In genomic region chr6:3825331-3825831, GRCh38 we compare ENCODE assay signal across 8 cellular contexts. TPM values are rescaled to one million over a fixed set of nuclear protein-coding genes. Genes with fewer than 3 reads are reported as not detected.
DNase-seq lines count a peak whose midpoint lies in the region; ATAC-seq, FAIRE-seq and TF ChIP-seq lines count a peak whose summit lies in the region.

No MANE protein-coding gene starts in this region.

- H3K9me3 Mint-ChIP-seq in Calu3 (ENCODE audit: low read depth, unreplicated experiment), result no peaks in the 10 kb centered on the region
- H3K9me3 Mint-ChIP-seq in progenitor cell of endocrine pancreas (ENCODE audit: low read depth), result no peaks in the 10 kb centered on the region
- no peaks in the 10 kb centered on the region for H3K9me3 Mint-ChIP-seq in activated CD4-positive, alpha-beta T cell treated with anti-CD3 and anti-CD28 coated beads, Interleukin-2, amount 10 ng/mL, durations not matched to agents 24 days and 14 days

- no peaks in the 10 kb centered on the region for H3K9me3 ChIP-seq in adrenal gland (replicated peaks in 1 of 3)

- no peaks in the 10 kb centered on the region for H3K27me3 Mint-ChIP-seq in Calu3 (ENCODE audit: unreplicated experiment)
- H3K27me3 Mint-ChIP-seq in progenitor cell of endocrine pancreas, result peaks cover 3% of the 10 kb centered on the region
- H3K27me3 Mint-ChIP-seq in activated CD4-positive, alpha-beta T cell treated with anti-CD3 and anti-CD28 coated beads, Interleukin-2, amount 10 ng/mL, durations not matched to agents 24 days and 14 days, result peaks cover 3% of the 10 kb centered on the region

- H3K4me3 Mint-ChIP-seq in Calu3 (ENCODE audit: low read depth, unreplicated experiment) (peak overlapping the region; percentile 52), progenitor cell of endocrine pancreas (ENCODE audit: low read depth) (no peak overlapping the region)
- H3K4me3 Mint-ChIP-seq in activated CD4-positive, alpha-beta T cell treated with anti-CD3 and anti-CD28 coated beads, Interleukin-2, amount 10 ng/mL, durations not matched to agents 24 days and 14 days, result no peak overlapping the region

- DNase-seq in Calu3 (peak; percentile 74), adrenal gland (peak in 4 of 7 donors; percentile 23 to 63 (median 42)), cardiac septum (ENCODE audit: low spot score) (peak; percentile 84), progenitor cell of endocrine pancreas (ENCODE audit: low spot score, unreplicated experiment) (no peak), HTR-8/SVneo (ENCODE audit: insufficient read length, low spot score) (no peak), RKO (ENCODE audit: low spot score) (no peak)
- no peak for DNase-seq in activated CD4-positive, alpha-beta T cell treated with anti-CD3 and anti-CD28 coated beads, Interleukin-2, amount 10 ng/mL, durations not matched to agents 24 days and 14 days

- TF ChIP-seq CTCF in Calu3 (IDR thresholded peaks at IDR 0.05; ENCODE audit: unreplicated experiment) (no peak), adrenal gland (IDR thresholded peaks at IDR 0.05) (no peak), progenitor cell of endocrine pancreas (IDR thresholded peaks at IDR 0.05; ENCODE audit: unreplicated experiment) (peak; percentile 10)

- WGBS in adrenal gland, 4 donors, result 51 to 71% (median 65%) methylated on average over 13 to 15 of the region's 15 CpGs

- peak overlapping the region; percentile 88 for H3K27ac Mint-ChIP-seq in Calu3 (ENCODE audit: unreplicated experiment)
- H3K27ac Mint-ChIP-seq in progenitor cell of endocrine pancreas, result no peak overlapping the region
- no peak overlapping the region for H3K27ac Mint-ChIP-seq in activated CD4-positive, alpha-beta T cell treated with anti-CD3 and anti-CD28 coated beads, Interleukin-2, amount 10 ng/mL, durations not matched to agents 24 days and 14 days

- intact Hi-C loops in Calu3 (cut with micrococcal nuclease; ENCODE audit: unreplicated experiment) (loop anchor here (5.0 kb wide), 1 partner anchor 78 kb away; no protein-coding TSS in a partner anchor), adrenal gland (cut with DNase I) (no loop called here), cardiac septum (cut with DNase I) (loop anchor here (1.0 to 5.0 kb wide), 2 partner anchors 12 to 57 kb away; no protein-coding TSS in a partner anchor)
- intact Hi-C loops in activated CD4-positive, alpha-beta T cell treated with anti-CD3 and anti-CD28 coated beads, Interleukin-2, amount 10 ng/mL, durations not matched to agents 24 days and 14 days (cut with micrococcal nuclease), result no loop called here

- no TSS peak for BruUV-seq in Calu3 (replicated peaks; lab: Mats Ljungman, UMichigan)

- no peak overlapping the region for H3K4me3 ChIP-seq in adrenal gland

- H3K36me3 ChIP-seq in adrenal gland (replicated peaks in 1 of 2), result no peaks in the 10 kb centered on the region

- no peak for FAIRE-seq in HTR-8/SVneo (lab: Jason Lieb, UNC)

- CTCF ChIA-PET in Calu3 (lab: Charles Lee), result interaction anchor here (0.5 to 1.8 kb wide), 9 partner anchors 17 to 621 kb away, joined by 3 to 11 read pairs (median 4); partner anchors contain the start of genes ECI2, FAM50B and PXDC1

- TF ChIP-seq POLR2A in adrenal gland (IDR thresholded peaks at IDR 0.05), result no peak

- peak overlapping the region in 4 of 5 donors; percentile 88 to 97 (median 91) for H3K27ac ChIP-seq in adrenal gland

- H3K27me3 ChIP-seq in adrenal gland, result no peaks in the 10 kb centered on the region

- H3K4me1 ChIP-seq in adrenal gland (replicated peaks in 1 of 2), result peaks cover 8 to 19% of the 10 kb centered on the region in 2 donors

- H3K4me1 Mint-ChIP-seq in Calu3 (ENCODE audit: low read depth, unreplicated experiment), result peaks cover 30% of the 10 kb centered on the region
- peaks cover 18% of the 10 kb centered on the region for H3K4me1 Mint-ChIP-seq in progenitor cell of endocrine pancreas (ENCODE audit: low read depth)
- no peaks in the 10 kb centered on the region for H3K4me1 Mint-ChIP-seq in activated CD4-positive, alpha-beta T cell treated with anti-CD3 and anti-CD28 coated beads, Interleukin-2, amount 10 ng/mL, durations not matched to agents 24 days and 14 days

- no peak for ATAC-seq in HG03196 (IDR thresholded peaks at IDR 0.05; ENCODE audit: unreplicated experiment)

- peaks cover 10% of the 10 kb centered on the region for H3K36me3 Mint-ChIP-seq in Calu3 (ENCODE audit: insufficient read depth, unreplicated experiment)
- no peaks in the 10 kb centered on the region for H3K36me3 Mint-ChIP-seq in progenitor cell of endocrine pancreas (ENCODE audit: insufficient read depth)
- H3K36me3 Mint-ChIP-seq in activated CD4-positive, alpha-beta T cell treated with anti-CD3 and anti-CD28 coated beads, Interleukin-2, amount 10 ng/mL, durations not matched to agents 24 days and 14 days (ENCODE audit: low read depth), result no peaks in the 10 kb centered on the region

RNA-seq across cellular contexts. Expression of gene FAM50B, which starts 23.8 kb away (rescaled TPM):
- total RNA-seq in Calu3 (2022), result 5.8 and 7.8 TPM in 2 replicates
- 100 to 1,000 TPM in 1 of 8 donors, 10 to 100 TPM in 7; 10.6 to 119 (median 15.2) TPM for total RNA-seq in adrenal gland
- 10 to 100 TPM in 1 of 3 donors, 1 to 10 TPM in 2; 5.9 to 15.7 (median 6.8) TPM for polyA plus RNA-seq in adrenal gland
- 18.2 TPM for total RNA-seq in cardiac septum
- 2.8 and 3.2 TPM in 2 replicates for total RNA-seq in progenitor cell of endocrine pancreas
- 9.8 and 10.0 TPM in 2 replicates for total RNA-seq in activated CD4-positive, alpha-beta T cell treated with anti-CD3 and anti-CD28 coated beads, Interleukin-2, amount 10 ng/mL, durations not matched to agents 24 days and 14 days

Comparison
In these comparisons a context has a peak if more than half of its experiments do, and no peak if none do; other contexts are left out.
1. DNase-seq: peak in Calu3 (single experiment), adrenal gland (4 of 7) and cardiac septum (single experiment); none in progenitor cell of endocrine pancreas (single experiment), activated CD4-positive, alpha-beta T cell treated with anti-CD3 and anti-CD28 coated beads, Interleukin-2, amount 10 ng/mL, durations not matched to agents 24 days and 14 days (single experiment), HTR-8/SVneo (single experiment) and RKO (single experiment).
2. intact Hi-C loops: an anchor here in Calu3 (5.0 kb wide) and cardiac septum (1.0 to 5.0 kb wide); none called in adrenal gland and activated CD4-positive, alpha-beta T cell treated with anti-CD3 and anti-CD28 coated beads, Interleukin-2, amount 10 ng/mL, durations not matched to agents 24 days and 14 days.